In genomic region chr17:32253117-32253611, GRCh38 we compare ENCODE assay signal across 8 cellular contexts. TPM values are rescaled to one million over a fixed set of nuclear protein-coding genes. Genes with fewer than 3 reads are reported as not detected.
DNase-seq lines count a peak whose midpoint lies in the region; ATAC-seq and TF ChIP-seq lines count a peak whose summit lies in the region.

No MANE protein-coding gene starts in this region.

- DNase-seq in DMS53 treated with DMSO at 0.1 percent for 48 hours (lab: John Stamatoyannopoulos, UW; ENCODE audit: unreplicated experiment) (peak; percentile 49), HuH-7.5 (ENCODE audit: low spot score) (peak; percentile 64), Peyer's patch (peak; percentile 40 to 88 (median 74)), fibroblast of mammary gland (ENCODE audit: low read depth) (peak; percentile 72), stomach (peak; percentile 87), NCI-H1048 (lab: John Stamatoyannopoulos, UW) (no peak)
- peak; percentile 45 for DNase-seq in activated T-cell treated with anti-CD3 and anti-CD28 coated beads, Interleukin-2, amount 50 U/mL, for 4 hours

- no peak for TF ChIP-seq EP300 in neural cell (conservative IDR thresholded peaks at IDR 0.05; ENCODE audit: poor library complexity, severe bottlenecking)
- TF ChIP-seq EP300 in stomach (IDR thresholded peaks at IDR 0.05) = no peak

- H3K4me1 ChIP-seq in Peyer's patch = no peaks in the 10 kb centered on the region
- H3K4me1 ChIP-seq in stomach = peaks cover 0 to 12% (median 12%) of the 10 kb centered on the region in 4 donors

- no peaks in the 10 kb centered on the region for H3K27me3 ChIP-seq in Peyer's patch
- no peaks in the 10 kb centered on the region for H3K27me3 ChIP-seq in neural cell (ENCODE audit: insufficient read depth, low read depth, low read length)
- H3K27me3 ChIP-seq in stomach = no peaks in the 10 kb centered on the region

- H3K9me2 ChIP-seq in neural cell (ENCODE audit: insufficient read depth, low read length) = no peaks in the 10 kb centered on the region

- H3F3A ChIP-seq in neural cell (ENCODE audit: insufficient read depth, low read length, poor library complexity, severe bottlenecking) = no peaks in the 10 kb centered on the region

- H3K4me3 Mint-ChIP-seq in activated T-cell treated with anti-CD3 and anti-CD28 coated beads, Interleukin-2, amount 50 U/mL, for 4 hours = no peak overlapping the region

- TF ChIP-seq RAD21 in neural cell (conservative IDR thresholded peaks at IDR 0.05) = peak; percentile 96

- no peak overlapping the region for H3K4me2 ChIP-seq in neural cell (ENCODE audit: low read length)

- no peaks in the 10 kb centered on the region for H4K20me1 ChIP-seq in neural cell (ENCODE audit: insufficient read depth)

- peak; percentile 35 to 92 (median 89) for TF ChIP-seq CTCF in Peyer's patch (IDR thresholded peaks at IDR 0.05)
- peak; percentile 100 for TF ChIP-seq CTCF in fibroblast of mammary gland (conservative IDR thresholded peaks at IDR 0.05; ENCODE audit: control insufficient read depth, insufficient read depth, low read depth, low read length)
- TF ChIP-seq CTCF in neural cell (IDR thresholded peaks at IDR 0.05; ENCODE audit: poor library complexity, severe bottlenecking) = peak; percentile 96
- peak in 5 of 7 experiments; percentile 86 to 95 (median 94) for TF ChIP-seq CTCF in stomach (IDR thresholded peaks at IDR 0.05)

- no peaks in the 10 kb centered on the region for H3K4me1 Mint-ChIP-seq in activated T-cell treated with anti-CD3 and anti-CD28 coated beads, Interleukin-2, amount 50 U/mL, for 4 hours (ENCODE audit: low read depth)

- no peaks in the 10 kb centered on the region for H3K79me2 ChIP-seq in neural cell (replicated peaks; ENCODE audit: insufficient read depth, low read length)

- H3K4me3 ChIP-seq in Peyer's patch = no peak overlapping the region
- no peak overlapping the region for H3K4me3 ChIP-seq in fibroblast of mammary gland (ENCODE audit: control insufficient read depth, low read depth, low read length)
- H3K4me3 ChIP-seq in neural cell (ENCODE audit: low read length) = no peak overlapping the region
- no peak overlapping the region for H3K4me3 ChIP-seq in stomach

- H3K27me3 Mint-ChIP-seq in activated T-cell treated with anti-CD3 and anti-CD28 coated beads, Interleukin-2, amount 50 U/mL, for 4 hours (ENCODE audit: low read depth) = peaks cover 2% of the 10 kb centered on the region

- intact Hi-C loops in stomach (cut with DNase I; ENCODE audit: low total_unique reads) = loop anchor here (5.0 kb wide), 1 partner anchor 64 kb away; no protein-coding TSS in a partner anchor

- H3K9ac ChIP-seq in neural cell (ENCODE audit: low read length) = no peak overlapping the region

- TF ChIP-seq POLR2A in Peyer's patch (IDR thresholded peaks at IDR 0.05) (no peak), stomach (IDR thresholded peaks at IDR 0.05) (no peak)

- peak; percentile 90 to 98 for ATAC-seq in activated T-cell treated with anti-CD3 and anti-CD28 coated beads, Interleukin-2, amount 50 U/mL, for 4 hours

- H3K36me3 ChIP-seq in Peyer's patch (no peaks in the 10 kb centered on the region), neural cell (ENCODE audit: insufficient read depth, low read length) (no peaks in the 10 kb centered on the region), stomach (no peaks in the 10 kb centered on the region)

- no peak overlapping the region for H2AFZ ChIP-seq in neural cell (ENCODE audit: low read depth, low read length)

- no peaks in the 10 kb centered on the region for H3K36me3 Mint-ChIP-seq in activated T-cell treated with anti-CD3 and anti-CD28 coated beads, Interleukin-2, amount 50 U/mL, for 4 hours (ENCODE audit: insufficient read depth)

- H3K9me3 Mint-ChIP-seq in activated T-cell treated with anti-CD3 and anti-CD28 coated beads, Interleukin-2, amount 50 U/mL, for 4 hours = no peaks in the 10 kb centered on the region

- no peaks in the 10 kb centered on the region for H3K9me3 ChIP-seq in Peyer's patch
- no peaks in the 10 kb centered on the region for H3K9me3 ChIP-seq in neural cell (ENCODE audit: low read length)
- no peaks in the 10 kb centered on the region for H3K9me3 ChIP-seq in stomach

- H3K27ac ChIP-seq in Peyer's patch (no peak overlapping the region), neural cell (ENCODE audit: low read length) (no peak overlapping the region), stomach (no peak overlapping the region)

- WGBS in stomach, 5 donors = 60 to 69% (median 67%) methylated on average over 12 of the region's 12 CpGs

TF ChIP-seq in neural cell, 6 proteins besides CTCF, POLR2A, EP300 and RAD21:
- no peak for TF ChIP-seq POLR2AphosphoS5 (IDR thresholded peaks at IDR 0.05)
- TF ChIP-seq SMC3 (conservative IDR thresholded peaks at IDR 0.05; ENCODE audit: poor library complexity) = peak; percentile 90

RNA-seq across cellular contexts. Expression of gene RHBDL3, which starts 12.5 kb away (rescaled TPM):
- total RNA-seq in Peyer's patch (under 1 TPM in 2 of 4 donors, not detected in 2; 0.28 to 0.40 TPM), stomach (10 to 100 TPM in 1 of 5 donors, 1 to 10 TPM in 2, not detected in 2; 2.0 to 15.2 (median 8.0) TPM)
- under 1 TPM; 0.11 to 0.20 (median 0.16) TPM for total RNA-seq in activated T-cell treated with anti-CD3 and anti-CD28 coated beads, Interleukin-2, amount 50 U/mL, for 4 hours
- polyA plus RNA-seq in neural cell (0.25 and 0.50 TPM in 2 replicates), stomach (1 to 10 TPM in 1 of 3 donors, under 1 TPM in 2; 0.31 to 1.5 (median 0.88) TPM)
- polyA minus RNA-seq in neural cell = 0.69 and 0.97 TPM in 2 replicates
